25 cellular contexts compared by ENCODE assay signal in genomic region chr12:53967451-53968059, GRCh38. TPM values are rescaled to one million over a fixed set of nuclear protein-coding genes. Genes with fewer than 3 reads are reported as not detected.
DNase-seq lines count a peak whose midpoint lies in the region; ATAC-seq and TF ChIP-seq lines count a peak whose summit lies in the region.
"Had no signal": no experiment of that assay in that cellular context is flagged by ENCODE, and none has a peak within 500 bp of the region (broad histone marks: within the 10 kb centered on the region; RNA-seq: fewer than 3 reads in every experiment).

No MANE protein-coding gene starts in this region.

- in situ Hi-C loops in Panc1 (cut with HindIII; ENCODE audit: low pct_unique_long_range_greater_than_20kb, low sequenced_read_pairs) = no loop called here

- peak overlapping the region; percentile 100 for H3K27ac ChIP-seq in Panc1 (ENCODE audit: low read length)
- peak overlapping the region; percentile 78 for H3K27ac ChIP-seq in skeletal muscle tissue (ENCODE audit: low read depth, low read length)
- no peak overlapping the region for H3K27ac ChIP-seq in CD4-positive, alpha-beta T cell (ENCODE audit: low read depth, low read length)
- H3K27ac ChIP-seq: 22Rv1; BLaER1 treated with 17β-estradiol and CSF1 and Interleukin-3, amounts not matched to agents 10 nM and 100 nM; lower lobe of right lung; pancreas; sigmoid colon had no signal

- peaks cover 100% of the 10 kb centered on the region for H3K27me3 Mint-ChIP-seq in CD4-positive, alpha-beta T cell

- peak; percentile 10 for DNase-seq in DMS 273 (lab: John Stamatoyannopoulos, UW; ENCODE audit: unreplicated experiment)
- DNase-seq in DMS 273 treated with DMSO at 0.1 percent for 48 hours (lab: John Stamatoyannopoulos, UW) = no peak
- DNase-seq in Panc1 (ENCODE audit: low read depth, low spot score) = no peak
- DNase-seq in left kidney (ENCODE audit: low read depth, low spot score) = peak; percentile 17
- no peak for DNase-seq in NOMO-1 treated with DMSO at 0.1 percent for 48 hours (lab: John Stamatoyannopoulos, UW; ENCODE audit: unreplicated experiment)
- no peak for DNase-seq in CD4-positive, alpha-beta T cell
- DNase-seq in germinal center (ENCODE audit: low spot score) = no peak
- DNase-seq: activated CD4-positive, alpha-beta T cell treated with anti-CD3 and anti-CD28 coated beads, Interleukin-2, amount 50 U/mL, for 48 hours; activated naive CD4-positive, alpha-beta T cell treated with Interleukin-2 at 50 U/mL for 16 hours; immature natural killer cell; KG1; lower lobe of right lung; NCI-H1048; NCI-H510A; sigmoid colon; stimulated activated naive CD8-positive, alpha-beta T cell treated with anti-CD3 and anti-CD28 coated beads, Interleukin-15, Interleukin-2, amounts not matched to agents 100 U/mL and 50 U/mL, for 24 hours; T-helper 17 cell; transverse colon had no signal

- CTCF ChIA-PET in Panc1 (lab: Charles Lee) = no interaction called here
- CTCF ChIA-PET in CD4-positive, alpha-beta T cell (lab: Charles Lee) = interaction anchor here (1.8 kb wide), 1 partner anchor 17 kb away, joined by 4 read pairs; the partner anchor contains the start of gene HOXC10

- H3K36me3 Mint-ChIP-seq in CD4-positive, alpha-beta T cell (ENCODE audit: low read depth) = peaks cover 5% of the 10 kb centered on the region
- H3K36me3 Mint-ChIP-seq: immature natural killer cell had no signal

- H3K4me1 ChIP-seq in Panc1 (ENCODE audit: control insufficient read depth, insufficient read depth, low read length) (peaks cover 99% of the 10 kb centered on the region), skeletal muscle tissue (ENCODE audit: control insufficient read depth in 3 of 3, insufficient read depth in 3 of 3, low read length in 3 of 3) (peaks cover 0 to 16% (median 9%) of the 10 kb centered on the region in 3 donors)
- H3K4me1 ChIP-seq: pancreas had no signal

- H3K27me3 ChIP-seq in Panc1 (ENCODE audit: control insufficient read depth, insufficient read depth, low read length) = no peaks in the 10 kb centered on the region
- peaks cover 73 to 92% (median 90%) of the 10 kb centered on the region in 3 donors for H3K27me3 ChIP-seq in skeletal muscle tissue (ENCODE audit: control insufficient read depth in 3 of 3, insufficient read depth in 3 of 3, low read length in 3 of 3)
- H3K27me3 ChIP-seq in CD4-positive, alpha-beta T cell (ENCODE audit: control insufficient read depth, insufficient read depth, low read length) = peaks cover 100% of the 10 kb centered on the region

- no peak overlapping the region for H3K4me3 Mint-ChIP-seq in CD4-positive, alpha-beta T cell

- no TSS peak for BruUV-seq in Panc1 (replicated peaks; lab: Mats Ljungman, UMichigan)

- no peak for TF ChIP-seq CTCF in Panc1 (IDR thresholded peaks at IDR 0.05)
- no peak for TF ChIP-seq CTCF in CD4-positive, alpha-beta T cell (IDR thresholded peaks at IDR 0.05)

- H3K4me3 ChIP-seq in Panc1 (ENCODE audit: low read depth in 2 of 2, low read length in 2 of 2) = peak overlapping the region; percentile 16 to 34; a peak in 2 of 4 replicates
- peak overlapping the region in 2 of 3 donors; percentile 17 to 60 for H3K4me3 ChIP-seq in skeletal muscle tissue (ENCODE audit: low read length in 3 of 3)
- H3K4me3 ChIP-seq: BLaER1 treated with 17β-estradiol and CSF1 and Interleukin-3, amounts not matched to agents 10 nM and 100 nM; lower lobe of right lung; pancreas; sigmoid colon; transverse colon had no signal

- POLR2A ChIA-PET in Panc1 (lab: Charles Lee) = no interaction called here
- POLR2A ChIA-PET in CD4-positive, alpha-beta T cell (lab: Charles Lee) = no interaction called here

- no peak overlapping the region for H3K27ac Mint-ChIP-seq in CD4-positive, alpha-beta T cell
- H3K27ac Mint-ChIP-seq: immature natural killer cell, T-helper 17 cell had no signal

- H3K4me1 Mint-ChIP-seq in CD4-positive, alpha-beta T cell (ENCODE audit: low read depth) = peaks cover 38% of the 10 kb centered on the region

- H3K36me3 ChIP-seq in Panc1 (ENCODE audit: control insufficient read depth, insufficient read depth, low read length) = peaks cover 3% of the 10 kb centered on the region; the same call in 1 of the 2 replicates
- no peaks in the 10 kb centered on the region for H3K36me3 ChIP-seq in skeletal muscle tissue (ENCODE audit: control insufficient read depth in 3 of 3, insufficient read depth in 3 of 3, low read length in 3 of 3)
- H3K36me3 ChIP-seq: BLaER1 treated with 17β-estradiol and CSF1 and Interleukin-3, amounts not matched to agents 10 nM and 100 nM; lower lobe of right lung; pancreas; sigmoid colon; transverse colon had no signal

- peak overlapping the region in 2 of 3 donors; percentile 50 to 66 for H3K9ac ChIP-seq in skeletal muscle tissue (ENCODE audit: low read depth in 1 of 3, low read length in 3 of 3)
- H3K9ac ChIP-seq: BLaER1 treated with 17β-estradiol and CSF1 and Interleukin-3, amounts not matched to agents 10 nM and 100 nM had no signal

- ATAC-seq in Panc1 = no peak
- ATAC-seq in CD4-positive, alpha-beta T cell (ENCODE audit: poor library complexity) = no peak
- ATAC-seq: esophagus mucosa; HCT116; lower lobe of right lung; pancreas; stimulated activated naive CD8-positive, alpha-beta T cell treated with anti-CD3 and anti-CD28 coated beads, Interleukin-15, Interleukin-2, amounts not matched to agents 100 U/mL and 50 U/mL, for 24 hours; T-helper 17 cell had no signal

- H3K9me3 Mint-ChIP-seq in CD4-positive, alpha-beta T cell = no peaks in the 10 kb centered on the region

- intact Hi-C loops in Panc1 (cut with micrococcal nuclease; ENCODE audit: unreplicated experiment) = no loop called here
- intact Hi-C loops in CD4-positive, alpha-beta T cell (cut with DNase I, micrococcal nuclease) = no loop called here

- H3K9me3 ChIP-seq in Panc1 (ENCODE audit: control insufficient read depth, insufficient read depth, low read depth, low read length) (no peaks in the 10 kb centered on the region), skeletal muscle tissue (ENCODE audit: control insufficient read depth in 3 of 3, low read length in 3 of 3) (no peaks in the 10 kb centered on the region)
- H3K9me3 ChIP-seq in CD4-positive, alpha-beta T cell (ENCODE audit: control insufficient read depth, low read length) = peaks cover 8% of the 10 kb centered on the region
- H3K9me3 ChIP-seq: lower lobe of right lung, pancreas, sigmoid colon, transverse colon had no signal

RNA-seq across cellular contexts. Expression of gene HOXC11, which starts 5.4 kb away (rescaled TPM):
- total RNA-seq in Panc1 (2021; ENCODE audit: unreplicated experiment) (17.0 TPM), skeletal muscle tissue (0.52 TPM)
- polyA plus RNA-seq in Panc1 (2012; ENCODE audit: insufficient read length) = 19.6 TPM
- total RNA-seq in CD4-positive, alpha-beta T cell = not detected
- total RNA-seq: lower lobe of right lung, pancreas, sigmoid colon, T-helper 17 cell, transverse colon had no signal
- polyA plus RNA-seq: immature natural killer cell, pancreas, sigmoid colon had no signal

RNA-seq across cellular contexts. Expression of gene HOTAIR, which starts 7.2 kb away (rescaled TPM):
- total RNA-seq in Panc1 (2021; ENCODE audit: unreplicated experiment) (31.7 TPM), skeletal muscle tissue (2.1 TPM)
- polyA plus RNA-seq in Panc1 (2012; ENCODE audit: insufficient read length) = 25.6 TPM
- total RNA-seq in CD4-positive, alpha-beta T cell = not detected
- total RNA-seq: esophagus mucosa, lower lobe of right lung, pancreas, sigmoid colon, T-helper 17 cell, transverse colon had no signal
- polyA plus RNA-seq: aorta, immature natural killer cell, pancreas, sigmoid colon had no signal

RNA-seq across cellular contexts. Expression of gene HOXC12, which starts 12.9 kb away (rescaled TPM):
- total RNA-seq in Panc1 (2021; ENCODE audit: unreplicated experiment) = 5.1 TPM
- polyA plus RNA-seq in Panc1 (2012; ENCODE audit: insufficient read length) = 15.1 TPM
- total RNA-seq in skeletal muscle tissue = not detected
- total RNA-seq in CD4-positive, alpha-beta T cell = not detected
- total RNA-seq: esophagus mucosa, lower lobe of right lung, pancreas, sigmoid colon, T-helper 17 cell, transverse colon had no signal
- polyA plus RNA-seq: aorta, immature natural killer cell, pancreas, sigmoid colon had no signal

RNA-seq across cellular contexts. Expression of gene HOXC10, which starts 17.4 kb away (rescaled TPM):
- total RNA-seq in Panc1 (2021; ENCODE audit: unreplicated experiment) (154 TPM), skeletal muscle tissue (3.7 TPM)
- polyA plus RNA-seq in Panc1 (2012; ENCODE audit: insufficient read length) = 178 TPM
- total RNA-seq in CD4-positive, alpha-beta T cell = not detected
- total RNA-seq: lower lobe of right lung, sigmoid colon, T-helper 17 cell, transverse colon had no signal
- polyA plus RNA-seq: immature natural killer cell, sigmoid colon had no signal

RNA-seq across cellular contexts. Expression of gene HOXC13, which starts 28.9 kb away (rescaled TPM):
- total RNA-seq in Panc1 (2021; ENCODE audit: unreplicated experiment) = 93.5 TPM
- polyA plus RNA-seq in Panc1 (2012; ENCODE audit: insufficient read length) = 125 TPM
- total RNA-seq in skeletal muscle tissue = not detected
- not detected for total RNA-seq in CD4-positive, alpha-beta T cell
- total RNA-seq: lower lobe of right lung, sigmoid colon, T-helper 17 cell, transverse colon had no signal
- polyA plus RNA-seq: aorta, immature natural killer cell, pancreas had no signal

Comparison
In these comparisons a context has a peak if more than half of its experiments do, and no peak if none do; other contexts are left out.
1. DNase-seq: peak in DMS 273 (single experiment) and left kidney (single experiment); none in DMS 273 treated with DMSO at 0.1 percent for 48 hours (single experiment), Panc1 (single experiment), NOMO-1 treated with DMSO at 0.1 percent for 48 hours (single experiment), CD4-positive, alpha-beta T cell (0 of 10) and germinal center (single experiment).
2. RNA of gene HOXC11, which starts 5.4 kb away (total RNA-seq): 17.0 TPM in Panc1 (single experiment); 0.52 TPM in skeletal muscle tissue (single experiment) and not detected in CD4-positive, alpha-beta T cell; every median in the first group is over 10 times any median in the second.
3. RNA of gene HOTAIR, which starts 7.2 kb away (total RNA-seq): 31.7 TPM in Panc1 (single experiment); 2.1 TPM in skeletal muscle tissue (single experiment) and not detected in CD4-positive, alpha-beta T cell; every median in the first group is over 10 times any median in the second.